ENCODE assay signal across 7 cellular contexts in genomic region chr3:100400424-100400781, GRCh38. TPM values are rescaled to one million over a fixed set of nuclear protein-coding genes. Genes with fewer than 3 reads are reported as not detected.
A peak's percentile ranks its signal among the peaks of the same experiment; 100 is the strongest.
DNase-seq lines count a peak whose midpoint lies in the region; ATAC-seq and TF ChIP-seq lines count a peak whose summit lies in the region.

No MANE protein-coding gene starts in this region.

- H3K36me3 ChIP-seq in adrenal gland (replicated peaks in 1 of 2) (no peaks in the 10 kb centered on the region), iPS-18a (ENCODE audit: control insufficient read depth, low read depth, low read length) (no peaks in the 10 kb centered on the region)

- H3K4me1 ChIP-seq in adrenal gland (replicated peaks in 1 of 2) (peaks cover 28 to 60% of the 10 kb centered on the region in 2 donors), iPS-18a (ENCODE audit: control insufficient read depth, low read depth, low read length) (peaks cover 9% of the 10 kb centered on the region)

- TF ChIP-seq POLR2A in adrenal gland (IDR thresholded peaks at IDR 0.05) = no peak

- DNase-seq in RPMI8226 = peak; percentile 54
- DNase-seq in adrenal gland = peak in 6 of 7 donors; percentile 22 to 60 (median 26)
- DNase-seq in stimulated activated CD4-positive, alpha-beta T cell treated with anti-CD3 and anti-CD28 coated beads, Interleukin-1b, Interleukin-23, amount 100 ng/mL, for 24 hours (ENCODE audit: low read depth in 4 of 4, low spot score in 1 of 4) = peak; percentile 4 to 22 (median 10)
- DNase-seq in NCI-H2196 (lab: John Stamatoyannopoulos, UW; ENCODE audit: unreplicated experiment) = no peak

- ATAC-seq in GM18520 (IDR thresholded peaks at IDR 0.05; ENCODE audit: unreplicated experiment) (peak; percentile 10), HG02840 (IDR thresholded peaks at IDR 0.05; ENCODE audit: low FRiP score, unreplicated experiment) (peak; percentile 9)

- H3K9me3 ChIP-seq in adrenal gland (replicated peaks in 1 of 3) = no peaks in the 10 kb centered on the region
- no peaks in the 10 kb centered on the region for H3K9me3 ChIP-seq in iPS-18a (ENCODE audit: control insufficient read depth, low read depth, low read length)

- H3K27me3 ChIP-seq in adrenal gland (no peaks in the 10 kb centered on the region), iPS-18a (ENCODE audit: control insufficient read depth, insufficient read depth, low read length) (no peaks in the 10 kb centered on the region)

- no peak for TF ChIP-seq CTCF in adrenal gland (IDR thresholded peaks at IDR 0.05)

- 0% methylated on average over 1 to 22 of the region's 22 CpGs for WGBS in adrenal gland, 4 donors

- peak overlapping the region; percentile 65 to 94 (median 85) for H3K27ac ChIP-seq in adrenal gland
- H3K27ac ChIP-seq in iPS-18a (ENCODE audit: low read length) = no peak overlapping the region

- H3K9ac ChIP-seq in iPS-18a (ENCODE audit: low read length) = peak overlapping the region; percentile 79

- H3K4me3 ChIP-seq in adrenal gland (peak overlapping the region; percentile 79 to 94 (median 86)), iPS-18a (ENCODE audit: low read length) (peak overlapping the region; percentile 74)

- intact Hi-C loops in adrenal gland (cut with DNase I) = no loop called here

RNA-seq across cellular contexts. Expression of gene TOMM70, which starts 0.5 kb away (rescaled TPM):
- total RNA-seq in adrenal gland = 10 to 100 TPM; 25.7 to 49.6 (median 39.8) TPM
- 10 to 100 TPM; 11.4 to 95.2 (median 12.9) TPM for polyA plus RNA-seq in adrenal gland

RNA-seq across cellular contexts. Expression of gene LNP1, which starts 0.9 kb away (rescaled TPM):
- 1 to 10 TPM in 6 of 8 donors, under 1 TPM in 2; 0.91 to 3.2 (median 2.4) TPM for total RNA-seq in adrenal gland
- 1 to 10 TPM in 2 of 3 donors, under 1 TPM in 1; 0.71 to 2.9 (median 1.7) TPM for polyA plus RNA-seq in adrenal gland
